Comparison of ENCODE assay signal across 1 cellular context in genomic region chr2:151520976-151521375, GRCh38.
TF ChIP-seq lines count a peak whose summit lies in the region.

No MANE protein-coding gene starts in this region.

TF ChIP-seq in WTC11, 78 proteins besides CTCF, POLR2A, EP300 and RAD21 (continued from another document):
- TF ChIP-seq AFF4 (CRISPR knock-in tag; IDR thresholded peaks at IDR 0.05; ENCODE audit: borderline replicate concordance) (no peak), FOXK1 (CRISPR knock-in tag; IDR thresholded peaks at IDR 0.05) (no peak), PREB (CRISPR knock-in tag; IDR thresholded peaks at IDR 0.05; ENCODE audit: borderline replicate concordance) (no peak), CDX4 (CRISPR knock-in tag; IDR thresholded peaks at IDR 0.05; ENCODE audit: borderline replicate concordance) (no peak), AR (CRISPR knock-in tag; IDR thresholded peaks at IDR 0.05) (no peak)
